9 cellular contexts compared by ENCODE assay signal in the genomic region with DNA sequence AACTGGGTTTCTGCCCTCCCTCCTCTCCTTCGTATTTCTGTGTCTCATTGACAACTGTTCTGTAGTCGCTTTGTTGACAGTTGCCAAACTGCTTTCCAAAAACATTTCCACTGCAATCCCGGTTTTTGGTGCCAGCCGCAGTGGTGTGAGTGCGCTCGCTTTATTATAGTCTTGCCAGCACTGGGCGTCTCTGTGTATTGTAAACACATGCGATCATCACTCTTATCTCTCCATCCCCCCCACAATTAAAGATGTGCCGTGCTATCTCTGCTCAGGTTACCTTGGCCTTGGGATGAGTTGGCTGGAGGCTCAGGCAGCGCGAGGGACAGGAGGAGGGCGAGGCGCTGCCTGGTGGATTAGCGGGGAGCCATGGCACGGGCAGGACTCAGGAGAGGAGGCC. TPM values are rescaled to one million over a fixed set of nuclear protein-coding genes. Genes with fewer than 3 reads are reported as not detected.
"Had no signal": no experiment of that assay in that cellular context is flagged by ENCODE, and none has a peak within 500 bp of the region (broad histone marks: within the 10 kb centered on the region; RNA-seq: fewer than 3 reads in every experiment).

No MANE protein-coding gene starts in this region.

RNA-seq across cellular contexts. Expression of a gene that starts 25.9 kb away (rescaled TPM):
- total RNA-seq: NCI-H460, PC-3, Right ventricle myocardium inferior, Right ventricle myocardium superior, RPMI7951, SJCRH30, SJSA1, SK-MEL-5 had no signal
- polyA plus RNA-seq: SK-N-SH had no signal
